In genomic region chr4:105822061-105822460, GRCh38 we compare ENCODE assay signal across 21 cellular contexts.
DNase-seq lines count a peak whose midpoint lies in the region; ATAC-seq lines count a peak whose summit lies in the region.
"Had no signal": no experiment of that assay in that cellular context is flagged by ENCODE, and none has a peak within 500 bp of the region (broad histone marks: within the 10 kb centered on the region; RNA-seq: fewer than 3 reads in every experiment).

No MANE protein-coding gene starts in this region.

- H3K36me3 ChIP-seq in adipocyte (ENCODE audit: control insufficient read depth, insufficient read depth, low read length, severe bottlenecking) = peaks cover 1% of the 10 kb centered on the region
- H3K36me3 ChIP-seq: BLaER1 had no signal

- no peak for ATAC-seq in GM21381 (IDR thresholded peaks at IDR 0.05; ENCODE audit: unreplicated experiment)
- ATAC-seq: GM12878 had no signal

- no peaks in the 10 kb centered on the region for H3K27me3 ChIP-seq in adipocyte (replicated peaks; ENCODE audit: control insufficient read depth, insufficient read depth, low read length)
- H3K27me3 ChIP-seq: BE2C, BLaER1 had no signal

- no peak overlapping the region for H3K9ac ChIP-seq in adipocyte (ENCODE audit: low read length)
- H3K9ac ChIP-seq: BLaER1 had no signal

- H3K9me3 ChIP-seq in adipocyte (ENCODE audit: control insufficient read depth, low read length) = no peaks in the 10 kb centered on the region
- H3K9me3 ChIP-seq: BE2C, BLaER1, Caco-2 had no signal

- H3K4me3 ChIP-seq in adipocyte (ENCODE audit: low read length) = no peak overlapping the region
- H3K4me3 ChIP-seq: BLaER1, GM12878 had no signal

- DNase-seq in adipocyte (ENCODE audit: low read depth) (peak; percentile 63), dedifferentiated amniotic fluid mesenchymal stem cell (ENCODE audit: extremely low spot score) (peak; percentile 27), DMS153 treated with DMSO at 0.1 percent for 48 hours (lab: John Stamatoyannopoulos, UW; ENCODE audit: unreplicated experiment) (no peak), GM19238 (ENCODE audit: insufficient read length, low spot score) (no peak)
- DNase-seq: 8988T; ACHN; BE2C; C1 segment of cervical spinal cord; Caco-2; Calu3; CD4-positive, alpha-beta memory T cell; CD4-positive, CD25-positive, alpha-beta regulatory T cell; CD8-positive, alpha-beta memory T cell; DMS53; DMS79; DND-41; EL; GDM1 had no signal

- H3K4me1 ChIP-seq in adipocyte (ENCODE audit: control insufficient read depth, insufficient read depth, low read length) = no peaks in the 10 kb centered on the region
- H3K4me1 ChIP-seq: BLaER1, Caco-2 had no signal

Comparison
In these comparisons a context has a peak if more than half of its experiments do, and no peak if none do; other contexts are left out.
1. DNase-seq: peak in adipocyte (single experiment) and dedifferentiated amniotic fluid mesenchymal stem cell (single experiment); none in DMS153 treated with DMSO at 0.1 percent for 48 hours (single experiment) and GM19238 (single experiment).